8 cellular contexts compared by ENCODE assay signal in genomic region chr14:64196668-64197411, GRCh38.
A peak's percentile ranks its signal among the peaks of the same experiment; 100 is the strongest.
DNase-seq lines count a peak whose midpoint lies in the region; ATAC-seq and TF ChIP-seq lines count a peak whose summit lies in the region.

No MANE protein-coding gene starts in this region.

- no peaks in the 10 kb centered on the region for H3K27me3 Mint-ChIP-seq in activated naive CD4-positive, alpha-beta T cell treated with anti-CD3 and anti-CD28 coated beads for 36 hours (ENCODE audit: low read depth)

- peaks cover 30% of the 10 kb centered on the region for H3K4me1 Mint-ChIP-seq in activated naive CD4-positive, alpha-beta T cell treated with anti-CD3 and anti-CD28 coated beads for 36 hours (ENCODE audit: low read depth)

- H3K27ac Mint-ChIP-seq in activated naive CD4-positive, alpha-beta T cell treated with anti-CD3 and anti-CD28 coated beads for 36 hours, result no peak overlapping the region

- no peak for TF ChIP-seq CTCF in retinal pigment epithelial cell (conservative IDR thresholded peaks at IDR 0.05; ENCODE audit: low read depth, low read length)

- no peaks in the 10 kb centered on the region for H3K9me3 Mint-ChIP-seq in activated naive CD4-positive, alpha-beta T cell treated with anti-CD3 and anti-CD28 coated beads for 36 hours

- H3K4me3 Mint-ChIP-seq in activated naive CD4-positive, alpha-beta T cell treated with anti-CD3 and anti-CD28 coated beads for 36 hours, result peak overlapping the region; percentile 61

- DNase-seq in activated naive CD4-positive, alpha-beta T cell treated with anti-CD3 and anti-CD28 coated beads for 36 hours, result peak; percentile 38
- DNase-seq in activated naive CD4-positive, alpha-beta T cell (lab: John Stamatoyannopoulos, UW), result no peak
- DNase-seq in NCI-H1092 (lab: John Stamatoyannopoulos, UW), result peak; percentile 77
- DNase-seq in amniotic epithelial cell (ENCODE audit: low read depth), result peak; percentile 65
- DNase-seq in hypothalamus (lab: John Stamatoyannopoulos, UW), result peak in 49 of 51 donors; percentile 20 to 90 (median 59)
- no peak for DNase-seq in retinal pigment epithelial cell (ENCODE audit: low read depth)

- intact Hi-C loops in activated naive CD4-positive, alpha-beta T cell treated with anti-CD3 and anti-CD28 coated beads for 36 hours (cut with micrococcal nuclease), result no loop called here

- peaks cover 3% of the 10 kb centered on the region for H3K36me3 Mint-ChIP-seq in activated naive CD4-positive, alpha-beta T cell treated with anti-CD3 and anti-CD28 coated beads for 36 hours (ENCODE audit: low read depth)

- CTCF ChIA-PET in activated naive CD4-positive, alpha-beta T cell treated with anti-CD3 and anti-CD28 coated beads for 36 hours (lab: Charles Lee), result interaction anchor here (1.0 to 1.2 kb wide), 3 partner anchors 11 to 107 kb away, joined by 3 to 4 read pairs (median 3); no protein-coding TSS in a partner anchor

- no peak for ATAC-seq in HG03565 (IDR thresholded peaks at IDR 0.05; ENCODE audit: unreplicated experiment)
- ATAC-seq in GM18519 (IDR thresholded peaks at IDR 0.05; ENCODE audit: low FRiP score, unreplicated experiment), result no peak

- H3K4me3 ChIP-seq in retinal pigment epithelial cell (ENCODE audit: low read length), result peak overlapping the region; percentile 58

Comparison
In these comparisons a context has a peak if more than half of its experiments do, and no peak if none do; other contexts are left out.
1. DNase-seq: peak in activated naive CD4-positive, alpha-beta T cell treated with anti-CD3 and anti-CD28 coated beads for 36 hours (single experiment), NCI-H1092 (single experiment), amniotic epithelial cell (single experiment) and hypothalamus (49 of 51); none in activated naive CD4-positive, alpha-beta T cell (0 of 4) and retinal pigment epithelial cell (single experiment).